6 cellular contexts compared by ENCODE assay signal in the genomic region with DNA sequence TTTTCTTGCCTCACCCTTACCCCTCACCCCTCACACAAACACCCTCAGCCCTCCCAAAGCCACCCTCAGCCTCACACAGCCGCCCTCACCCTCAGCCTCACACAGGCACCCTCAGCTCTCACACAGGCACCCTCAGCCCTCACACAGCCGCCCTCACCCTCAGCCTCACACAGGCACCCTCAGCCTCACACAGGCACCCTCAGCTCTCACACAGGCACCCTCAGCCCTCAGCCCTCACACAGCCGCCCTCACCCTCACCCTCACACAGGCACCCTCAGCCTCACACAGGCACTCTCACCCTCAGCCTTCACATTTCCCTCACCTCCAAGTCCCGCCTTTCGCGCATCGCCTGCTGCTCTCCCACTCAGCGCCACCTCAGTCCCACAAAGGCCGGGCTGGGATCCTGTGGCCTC. TPM values are rescaled to one million over a fixed set of nuclear protein-coding genes. Genes with fewer than 3 reads are reported as not detected.
DNase-seq lines count a peak whose midpoint lies in the region; ATAC-seq lines count a peak whose summit lies in the region.

No MANE protein-coding gene starts in this region.

- DNase-seq in CD8-positive, alpha-beta memory T cell: no peak
- no peak for DNase-seq in kidney glomerular epithelial cell (lab: John Stamatoyannopoulos, UW)
- DNase-seq in kidney tubule cell (ENCODE audit: low spot score): no peak

- no peaks in the 10 kb centered on the region for H3K27me3 Mint-ChIP-seq in CD8-positive, alpha-beta memory T cell
- no peaks in the 10 kb centered on the region for H3K27me3 Mint-ChIP-seq in activated T-helper 17 cell treated with anti-CD3 and anti-CD28 coated beads, Interleukin-2, amount 50 U/mL, for 72 hours

- H3K4me1 ChIP-seq in CD8-positive, alpha-beta memory T cell (ENCODE audit: insufficient read depth, low read length): peaks cover 30% of the 10 kb centered on the region
- H3K4me1 ChIP-seq in mesodermal cell (ENCODE audit: control insufficient read depth, insufficient read depth, low read length, poor library complexity, severe bottlenecking): peaks cover 18% of the 10 kb centered on the region

- 0 to 1% methylated on average over 5 to 9 of the region's 9 CpGs for WGBS in mesodermal cell (ENCODE audit: insufficient coverage in 2 of 2), 2 experiments

- H3K27me3 ChIP-seq in CD8-positive, alpha-beta memory T cell (ENCODE audit: insufficient read depth, low read length, poor library complexity, severe bottlenecking): no peaks in the 10 kb centered on the region

- ATAC-seq in activated T-helper 17 cell treated with anti-CD3 and anti-CD28 coated beads, Interleukin-2, amount 50 U/mL, for 72 hours (replicated peaks): peak; percentile 31
- ATAC-seq in GM18858 (IDR thresholded peaks at IDR 0.05; ENCODE audit: unreplicated experiment): no peak

- no peak overlapping the region for H3K4me3 Mint-ChIP-seq in CD8-positive, alpha-beta memory T cell
- no peak overlapping the region for H3K4me3 Mint-ChIP-seq in activated T-helper 17 cell treated with anti-CD3 and anti-CD28 coated beads, Interleukin-2, amount 50 U/mL, for 72 hours

- no peaks in the 10 kb centered on the region for H3K9me3 Mint-ChIP-seq in CD8-positive, alpha-beta memory T cell
- no peaks in the 10 kb centered on the region for H3K9me3 Mint-ChIP-seq in activated T-helper 17 cell treated with anti-CD3 and anti-CD28 coated beads, Interleukin-2, amount 50 U/mL, for 72 hours

- POLR2A ChIA-PET in CD8-positive, alpha-beta memory T cell (lab: Charles Lee): interaction anchor here (0.6 to 1.6 kb wide), 7 partner anchors 20 to 324 kb away, joined by 3 to 8 read pairs (median 4); a partner anchor contains a TSS

- H3K9me3 ChIP-seq in CD8-positive, alpha-beta memory T cell (ENCODE audit: low read length): no peaks in the 10 kb centered on the region
- no peaks in the 10 kb centered on the region for H3K9me3 ChIP-seq in mesodermal cell (ENCODE audit: control insufficient read depth, low read length)

- peaks cover 0 to 8% (median 0%) of the 10 kb centered on the region in 3 donors for H3K4me1 Mint-ChIP-seq in CD8-positive, alpha-beta memory T cell
- H3K4me1 Mint-ChIP-seq in activated T-helper 17 cell treated with anti-CD3 and anti-CD28 coated beads, Interleukin-2, amount 50 U/mL, for 72 hours: peaks cover 5% of the 10 kb centered on the region

- H3K36me3 ChIP-seq in CD8-positive, alpha-beta memory T cell (ENCODE audit: insufficient read depth, low read length): no peaks in the 10 kb centered on the region
- H3K36me3 ChIP-seq in mesodermal cell (ENCODE audit: control insufficient read depth, insufficient read depth, low read length): no peaks in the 10 kb centered on the region

- CTCF ChIA-PET in CD8-positive, alpha-beta memory T cell (lab: Charles Lee): interaction anchor here (1.1 to 2.1 kb wide), 3 partner anchors 20 to 194 kb away, joined by 3 to 6 read pairs (median 5); a partner anchor contains a TSS

- H3K4me3 ChIP-seq in CD8-positive, alpha-beta memory T cell (ENCODE audit: low read length): peak overlapping the region; percentile 97
- peak overlapping the region; percentile 67 for H3K4me3 ChIP-seq in mesodermal cell (ENCODE audit: extremely low read depth, insufficient read depth, low read length, poor library complexity, severe bottlenecking)

- peaks cover 1 to 7% (median 4%) of the 10 kb centered on the region in 3 donors for H3K36me3 Mint-ChIP-seq in CD8-positive, alpha-beta memory T cell
- H3K36me3 Mint-ChIP-seq in activated T-helper 17 cell treated with anti-CD3 and anti-CD28 coated beads, Interleukin-2, amount 50 U/mL, for 72 hours (ENCODE audit: low read depth): no peaks in the 10 kb centered on the region

- H3K27ac Mint-ChIP-seq in CD8-positive, alpha-beta memory T cell: no peak overlapping the region
- H3K27ac Mint-ChIP-seq in activated T-helper 17 cell treated with anti-CD3 and anti-CD28 coated beads, Interleukin-2, amount 50 U/mL, for 72 hours: no peak overlapping the region

- peak overlapping the region; percentile 94 for H3K27ac ChIP-seq in CD8-positive, alpha-beta memory T cell (ENCODE audit: low read depth, low read length)
- no peak overlapping the region for H3K27ac ChIP-seq in mesodermal cell (ENCODE audit: low read depth, low read length, severe bottlenecking)

RNA-seq across cellular contexts. Expression of a gene that starts 0.3 kb away (rescaled TPM):
- 1 to 10 TPM; 5.3 to 5.7 TPM for total RNA-seq in CD8-positive, alpha-beta memory T cell
- polyA plus RNA-seq in CD8-positive, alpha-beta memory T cell: 2.7 TPM
- total RNA-seq in activated T-helper 17 cell treated with anti-CD3 and anti-CD28 coated beads, Interleukin-2, amount 50 U/mL, for 72 hours: 1 to 10 TPM; 4.3 to 6.1 TPM
- 2.5 TPM for polyA plus RNA-seq in mesodermal cell (2013, experiment 1 of 2)
- polyA plus RNA-seq in mesodermal cell (2013, experiment 2 of 2): 1.8 TPM

RNA-seq across cellular contexts. Expression of a gene that starts 21.3 kb away (rescaled TPM):
- 100 to 1,000 TPM; 100 to 102 TPM for total RNA-seq in CD8-positive, alpha-beta memory T cell
- 84.6 TPM for polyA plus RNA-seq in CD8-positive, alpha-beta memory T cell
- 10 to 100 TPM; 38.5 to 57.8 TPM for total RNA-seq in activated T-helper 17 cell treated with anti-CD3 and anti-CD28 coated beads, Interleukin-2, amount 50 U/mL, for 72 hours
- polyA plus RNA-seq in mesodermal cell (2013, experiment 1 of 2): 28.3 TPM
- 24.7 TPM for polyA plus RNA-seq in mesodermal cell (2013, experiment 2 of 2)

RNA-seq across cellular contexts. Expression of a gene that starts 26.8 kb away (rescaled TPM):
- total RNA-seq in CD8-positive, alpha-beta memory T cell: 10 to 100 TPM; 16.8 to 18.1 TPM
- polyA plus RNA-seq in CD8-positive, alpha-beta memory T cell: 70.8 TPM
- total RNA-seq in activated T-helper 17 cell treated with anti-CD3 and anti-CD28 coated beads, Interleukin-2, amount 50 U/mL, for 72 hours: 10 to 100 TPM; 12.4 to 15.4 TPM
- 57.4 TPM for polyA plus RNA-seq in mesodermal cell (2013, experiment 1 of 2)
- 41.6 TPM for polyA plus RNA-seq in mesodermal cell (2013, experiment 2 of 2)

RNA-seq across cellular contexts. Expression of a gene that starts 36.0 kb away (rescaled TPM):
- total RNA-seq in CD8-positive, alpha-beta memory T cell: 1 to 10 TPM; 1.7 TPM
- 1.0 TPM for polyA plus RNA-seq in CD8-positive, alpha-beta memory T cell
- 1 to 10 TPM; 1.7 to 1.8 TPM for total RNA-seq in activated T-helper 17 cell treated with anti-CD3 and anti-CD28 coated beads, Interleukin-2, amount 50 U/mL, for 72 hours
- 1.6 TPM for polyA plus RNA-seq in mesodermal cell (2013, experiment 1 of 2)
- 1.2 TPM for polyA plus RNA-seq in mesodermal cell (2013, experiment 2 of 2)

RNA-seq across cellular contexts. Expression of a gene that starts 47.8 kb away (rescaled TPM):
- total RNA-seq in CD8-positive, alpha-beta memory T cell: 1 to 10 TPM; 4.4 to 4.5 TPM
- polyA plus RNA-seq in CD8-positive, alpha-beta memory T cell: 1.0 TPM
- 1 to 10 TPM; 3.7 to 4.6 TPM for total RNA-seq in activated T-helper 17 cell treated with anti-CD3 and anti-CD28 coated beads, Interleukin-2, amount 50 U/mL, for 72 hours
- polyA plus RNA-seq in mesodermal cell (2013, experiment 1 of 2): 4.8 TPM
- 3.9 TPM for polyA plus RNA-seq in mesodermal cell (2013, experiment 2 of 2)
